Comparison of ENCODE assay signal across 16 cellular contexts in the genomic region with DNA sequence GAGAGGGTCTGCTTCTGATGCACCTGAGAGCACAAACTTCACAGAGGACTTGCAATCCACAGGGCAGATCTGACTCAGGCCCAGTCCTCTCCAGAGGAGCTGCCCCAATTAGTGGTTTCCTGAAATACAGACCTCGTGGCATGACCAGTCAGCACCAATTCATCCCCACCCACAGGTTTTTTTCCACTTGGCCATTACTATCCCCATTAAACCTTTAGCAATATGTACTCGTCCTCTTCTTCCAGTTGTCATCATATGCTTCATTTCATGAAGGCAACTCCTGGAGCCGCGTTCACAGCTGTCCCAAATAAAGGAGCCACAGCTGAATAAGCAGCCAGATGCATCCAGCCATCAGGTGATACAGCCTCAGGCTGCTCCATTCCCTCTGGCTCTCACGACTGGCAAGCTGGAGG.
A peak's percentile ranks its signal among the peaks of the same experiment; 100 is the strongest.
DNase-seq lines count a peak whose midpoint lies in the region; ATAC-seq and TF ChIP-seq lines count a peak whose summit lies in the region.
"Had no signal": no experiment of that assay in that cellular context is flagged by ENCODE, and none has a peak within 500 bp of the region (broad histone marks: within the 10 kb centered on the region; RNA-seq: fewer than 3 reads in every experiment).

No MANE protein-coding gene starts in this region.

- peaks cover 0 to 4% (median 0%) of the 10 kb centered on the region in 5 donors for H3K27me3 Mint-ChIP-seq in naive thymus-derived CD8-positive, alpha-beta T cell
- H3K27me3 Mint-ChIP-seq: activated CD4-positive, alpha-beta T cell treated with anti-CD3 and anti-CD28 coated beads for 36 hours had no signal

- intact Hi-C loops in PC-3 (cut with micrococcal nuclease) (loop anchor here (1.0 kb wide), 1 partner anchor 37 kb away; no protein-coding TSS in a partner anchor), stomach (cut with DNase I; ENCODE audit: low total_unique reads) (no loop called here)

- H3K36me3 Mint-ChIP-seq in naive thymus-derived CD8-positive, alpha-beta T cell: no peaks in the 10 kb centered on the region
- H3K36me3 Mint-ChIP-seq: immature natural killer cell, neural progenitor cell had no signal

- CTCF ChIA-PET in PC-3 (lab: Charles Lee): interaction anchor here (0.5 kb wide), 1 partner anchor 571 kb away, joined by 4 read pairs; no protein-coding TSS in a partner anchor

- H3K9ac ChIP-seq in PC-3 (ENCODE audit: low read length): no peak overlapping the region
- H3K9ac ChIP-seq: neural progenitor cell had no signal

- no peaks in the 10 kb centered on the region for H4K20me1 ChIP-seq in PC-3 (ENCODE audit: low read length)

- no peaks in the 10 kb centered on the region for H3K9me2 ChIP-seq in PC-3 (replicated peaks; ENCODE audit: low read length)

- TF ChIP-seq CTCF in PC-3 (conservative IDR thresholded peaks at IDR 0.05; ENCODE audit: low read depth, low read length): no peak
- TF ChIP-seq CTCF in stomach (IDR thresholded peaks at IDR 0.05): no peak

- H3K27ac ChIP-seq in PC-3 (ENCODE audit: low read length): peak overlapping the region; percentile 26
- H3K27ac ChIP-seq in epithelial cell of prostate: no peak overlapping the region
- no peak overlapping the region for H3K27ac ChIP-seq in stomach
- H3K27ac ChIP-seq: 22Rv1, neural progenitor cell had no signal

- H2AFZ ChIP-seq in PC-3 (ENCODE audit: low read length): peak overlapping the region; percentile 31; the same call in 1 of the 2 replicates
- H2AFZ ChIP-seq: neural progenitor cell had no signal

- no peak for TF ChIP-seq POLR2A in stomach (IDR thresholded peaks at IDR 0.05)

- no peak overlapping the region for H3K4me3 ChIP-seq in PC-3 (ENCODE audit: low read length)
- H3K4me3 ChIP-seq in skeletal muscle cell (ENCODE audit: low read depth, low read length): no peak overlapping the region
- no peak overlapping the region for H3K4me3 ChIP-seq in stomach
- H3K4me3 ChIP-seq: neural progenitor cell had no signal

- H3K27ac Mint-ChIP-seq in naive thymus-derived CD8-positive, alpha-beta T cell: peak overlapping the region in 1 of 10 donors; percentile 27
- H3K27ac Mint-ChIP-seq: activated CD4-positive, alpha-beta T cell treated with anti-CD3 and anti-CD28 coated beads for 36 hours; activated naive CD4-positive, alpha-beta T cell treated with anti-CD3 and anti-CD28 coated beads for 36 hours; immature natural killer cell; neural progenitor cell had no signal

- no peak for TF ChIP-seq EP300 in stomach (IDR thresholded peaks at IDR 0.05)

- peak; percentile 77 for ATAC-seq in PC-3
- no peak for ATAC-seq in naive thymus-derived CD8-positive, alpha-beta T cell
- ATAC-seq: activated CD4-positive, alpha-beta T cell treated with anti-CD3 and anti-CD28 coated beads for 36 hours had no signal

- no peak overlapping the region for H3K4me3 Mint-ChIP-seq in naive thymus-derived CD8-positive, alpha-beta T cell
- H3K4me3 Mint-ChIP-seq: activated CD4-positive, alpha-beta T cell treated with anti-CD3 and anti-CD28 coated beads for 36 hours; activated naive CD4-positive, alpha-beta T cell treated with anti-CD3 and anti-CD28 coated beads for 36 hours; immature natural killer cell; neural progenitor cell had no signal

- H3K36me3 ChIP-seq in PC-3 (ENCODE audit: low read depth, low read length): no peaks in the 10 kb centered on the region
- H3K36me3 ChIP-seq in stomach: no peaks in the 10 kb centered on the region
- H3K36me3 ChIP-seq: neural progenitor cell had no signal

- no peaks in the 10 kb centered on the region for H3F3A ChIP-seq in PC-3 (ENCODE audit: low read length, unreplicated experiment)

- no peaks in the 10 kb centered on the region for H3K79me2 ChIP-seq in PC-3 (ENCODE audit: low read length)

- 72 to 83% (median 81%) methylated on average over 5 of the region's 5 CpGs for WGBS in stomach, 5 donors

- H3K4me1 ChIP-seq in PC-3 (ENCODE audit: insufficient read depth, low read length): peaks cover 32% of the 10 kb centered on the region
- H3K4me1 ChIP-seq in stomach: peaks cover 0 to 37% (median 20%) of the 10 kb centered on the region in 4 donors
- H3K4me1 ChIP-seq: neural progenitor cell had no signal

- H3K4me1 Mint-ChIP-seq in naive thymus-derived CD8-positive, alpha-beta T cell: peaks cover 0 to 12% (median 3%) of the 10 kb centered on the region in 4 donors

- H3K9me3 ChIP-seq in PC-3 (ENCODE audit: low read length) (no peaks in the 10 kb centered on the region), stomach (no peaks in the 10 kb centered on the region)

- peak overlapping the region; percentile 26 for H3K4me2 ChIP-seq in PC-3 (ENCODE audit: low read length)
- H3K4me2 ChIP-seq: neural progenitor cell had no signal

- POLR2A ChIA-PET in PC-3 (lab: Charles Lee; ENCODE audit: unreplicated experiment): no interaction called here
- POLR2A ChIA-PET in naive thymus-derived CD8-positive, alpha-beta T cell (lab: Charles Lee): no interaction called here

- H3K27me3 ChIP-seq in PC-3 (ENCODE audit: low read length) (no peaks in the 10 kb centered on the region), stomach (no peaks in the 10 kb centered on the region)
- H3K27me3 ChIP-seq: neural progenitor cell had no signal

- BruUV-seq in PC-3 (replicated peaks; lab: Mats Ljungman, UMichigan): no TSS peak

- DNase-seq in DMS53 (lab: John Stamatoyannopoulos, UW) (peak; percentile 25), DMS53 treated with DMSO at 0.1 percent for 48 hours (lab: John Stamatoyannopoulos, UW; ENCODE audit: unreplicated experiment) (no peak), PC-3 (peak; percentile 50), epithelial cell of prostate (ENCODE audit: low read depth, low spot score) (peak; percentile 29), skeletal muscle cell (ENCODE audit: low read depth) (peak; percentile 73), stomach (no peak), SKM-1 treated with dmso at 0.1 percent for 144 hours (lab: John Stamatoyannopoulos, UW; ENCODE audit: unreplicated experiment) (no peak)
- no peak for DNase-seq in naive thymus-derived CD8-positive, alpha-beta T cell
- DNase-seq: activated CD4-positive, alpha-beta T cell treated with anti-CD3 and anti-CD28 coated beads for 36 hours; activated naive CD4-positive, alpha-beta T cell treated with anti-CD3 and anti-CD28 coated beads for 36 hours; effector CD8-positive, alpha-beta T cell; immature natural killer cell; NCI-H1105; stimulated activated CD4-positive, alpha-beta T cell treated with anti-CD3 and anti-CD28 coated beads, Interleukin-2, amount 100 ng/mL, for 48 hours had no signal

- H3K9me3 Mint-ChIP-seq in naive thymus-derived CD8-positive, alpha-beta T cell: no peaks in the 10 kb centered on the region
- H3K9me3 Mint-ChIP-seq: activated naive CD4-positive, alpha-beta T cell treated with anti-CD3 and anti-CD28 coated beads for 36 hours; neural progenitor cell had no signal

Comparison
In these comparisons a context has a peak if more than half of its experiments do, and no peak if none do; other contexts are left out.
1. DNase-seq: peak in DMS53 (single experiment), PC-3 (single experiment), epithelial cell of prostate (single experiment) and skeletal muscle cell (single experiment); none in DMS53 treated with DMSO at 0.1 percent for 48 hours (single experiment), stomach (single experiment), naive thymus-derived CD8-positive, alpha-beta T cell (0 of 10) and SKM-1 treated with dmso at 0.1 percent for 144 hours (single experiment).